18 cellular contexts compared by ENCODE assay signal in genomic region chr16:49453001-49453400, GRCh38.
DNase-seq lines count a peak whose midpoint lies in the region; ATAC-seq and TF ChIP-seq lines count a peak whose summit lies in the region.
"Had no signal": no experiment of that assay in that cellular context is flagged by ENCODE, and none has a peak within 500 bp of the region (broad histone marks: within the 10 kb centered on the region; RNA-seq: fewer than 3 reads in every experiment).

No MANE protein-coding gene starts in this region.

- intact Hi-C loops in posterior vena cava (cut with DNase I): no loop called here

- no peak for TF ChIP-seq CTCF in endothelial cell (IDR thresholded peaks at IDR 0.05; ENCODE audit: unreplicated experiment)

- peaks cover 4% of the 10 kb centered on the region for H3K27me3 Mint-ChIP-seq in endothelial cell (ENCODE audit: unreplicated experiment)

- no peaks in the 10 kb centered on the region for H3K36me3 ChIP-seq in BLaER1
- H3K36me3 ChIP-seq: SJSA1 had no signal

- H3K36me3 Mint-ChIP-seq in endothelial cell (ENCODE audit: low read depth, unreplicated experiment): peaks cover 5% of the 10 kb centered on the region
- H3K36me3 Mint-ChIP-seq: CD8-positive, alpha-beta memory T cell had no signal

- H3K27ac ChIP-seq in BLaER1: no peak overlapping the region
- H3K27ac ChIP-seq: GM23248, SJSA1 had no signal

- H3K4me2 ChIP-seq in BLaER1: peak overlapping the region; percentile 58

- peak overlapping the region; percentile 99 for H3K27ac Mint-ChIP-seq in endothelial cell (ENCODE audit: unreplicated experiment)

- DNase-seq in activated T-cell treated with anti-CD3 and anti-CD28 coated beads, Interleukin-2, amount 50 U/mL, for 1 hour: peak; percentile 6
- no peak for DNase-seq in activated T-cell treated with anti-CD3 and anti-CD28 coated beads for 4 hours
- no peak for DNase-seq in endothelial cell (ENCODE audit: low spot score)
- DNase-seq in posterior vena cava (ENCODE audit: low spot score): peak; percentile 62
- no peak for DNase-seq in midbrain (lab: John Stamatoyannopoulos, UW)
- DNase-seq in stimulated activated CD4-positive, alpha-beta T cell treated with anti-CD3 and anti-CD28 coated beads, Interleukin-2, amount 100 ng/mL, for 24 hours: no peak
- DNase-seq: 8988T; CD8-positive, alpha-beta memory T cell; DMS79; GM23248; KG1; NCI-H1417 treated with DMSO at 0.1 percent for 48 hours; NCI-H1930; NCI-H526 treated with DMSO at 0.1 percent for 48 hours had no signal

- H3K27me3 ChIP-seq in BLaER1: no peaks in the 10 kb centered on the region

- peaks cover 35% of the 10 kb centered on the region for H3K4me1 ChIP-seq in BLaER1
- H3K4me1 ChIP-seq: SJSA1 had no signal

- ATAC-seq in GM18519 (IDR thresholded peaks at IDR 0.05; ENCODE audit: low FRiP score, unreplicated experiment): no peak
- ATAC-seq: HepG2 had no signal

- H3K9ac ChIP-seq in BLaER1: no peak overlapping the region
- H3K9ac ChIP-seq: GM23248 had no signal

- H3K4me3 Mint-ChIP-seq in endothelial cell (ENCODE audit: unreplicated experiment): peak overlapping the region; percentile 34
- H3K4me3 Mint-ChIP-seq: CD8-positive, alpha-beta memory T cell had no signal

- no peaks in the 10 kb centered on the region for H3K9me3 Mint-ChIP-seq in endothelial cell (ENCODE audit: unreplicated experiment)
- H3K9me3 Mint-ChIP-seq: CD8-positive, alpha-beta memory T cell had no signal

- peaks cover 42% of the 10 kb centered on the region for H3K4me1 Mint-ChIP-seq in endothelial cell (ENCODE audit: unreplicated experiment)
- H3K4me1 Mint-ChIP-seq: CD8-positive, alpha-beta memory T cell had no signal

- H4K20me1 ChIP-seq in BLaER1: no peaks in the 10 kb centered on the region

- no peaks in the 10 kb centered on the region for H3K9me3 ChIP-seq in BLaER1
- H3K9me3 ChIP-seq: SJSA1 had no signal

- H3K4me3 ChIP-seq in BLaER1: no peak overlapping the region
- H3K4me3 ChIP-seq: GM23248, SJSA1 had no signal

Comparison
In these comparisons a context has a peak if more than half of its experiments do, and no peak if none do; other contexts are left out.
1. DNase-seq: peak in activated T-cell treated with anti-CD3 and anti-CD28 coated beads, Interleukin-2, amount 50 U/mL, for 1 hour (single experiment) and posterior vena cava (single experiment); none in activated T-cell treated with anti-CD3 and anti-CD28 coated beads for 4 hours (single experiment), endothelial cell (single experiment), midbrain (single experiment) and stimulated activated CD4-positive, alpha-beta T cell treated with anti-CD3 and anti-CD28 coated beads, Interleukin-2, amount 100 ng/mL, for 24 hours (0 of 2).